In the genomic region with DNA sequence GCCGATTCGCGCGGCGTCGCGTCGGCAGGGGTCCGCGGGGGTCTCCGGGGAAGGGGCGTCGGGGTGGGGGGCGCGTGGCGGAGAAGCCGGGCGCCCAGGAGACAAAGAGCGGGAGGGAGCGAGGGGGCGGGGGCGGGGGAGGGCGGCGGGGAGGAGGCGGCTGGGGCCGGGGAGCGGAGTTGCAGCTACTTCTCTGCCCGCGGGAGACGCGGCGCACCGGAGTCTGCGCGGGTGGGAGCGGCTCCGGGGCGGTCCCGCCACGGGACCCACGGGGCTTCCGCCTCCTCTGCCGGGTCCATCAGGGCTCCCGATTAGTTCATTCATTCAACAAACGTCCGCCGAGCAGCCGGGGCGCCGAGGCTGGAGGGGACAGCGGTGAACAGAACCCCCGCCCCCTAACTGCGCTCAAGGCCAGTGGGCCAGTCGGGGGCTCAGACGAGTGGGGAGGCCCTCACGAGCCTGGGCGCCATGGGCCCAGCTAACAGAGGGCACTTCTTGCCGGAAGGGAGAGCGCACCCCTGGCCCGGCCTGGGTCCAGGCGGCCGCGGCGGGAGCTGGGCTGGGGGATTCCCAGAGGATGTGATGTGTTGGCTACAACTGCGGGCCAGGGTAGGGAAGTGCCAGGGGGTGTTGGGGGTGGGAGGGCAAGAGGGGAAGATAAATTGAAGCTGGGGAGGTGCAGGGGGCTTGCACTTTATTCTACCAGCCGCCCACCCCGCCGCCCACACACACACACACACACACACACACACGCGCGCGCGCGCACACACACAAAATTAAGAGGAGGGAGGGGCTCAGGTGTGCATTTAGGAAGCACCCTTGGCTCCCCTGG, we compare ENCODE assay signal across 8 cellular contexts. TPM values are rescaled to one million over a fixed set of nuclear protein-coding genes. Genes with fewer than 3 reads are reported as not detected.
DNase-seq lines count a peak whose midpoint lies in the region; ATAC-seq, FAIRE-seq and TF ChIP-seq lines count a peak whose summit lies in the region.

TSS of gene SAMD14 (minus strand) at position 215 of the 832 bp plus-strand sequence. CDS start 5,201 bp downstream, outside the sequence.

- H3K9me3 ChIP-seq in BE2C, result no peaks in the 10 kb centered on the region
- no peaks in the 10 kb centered on the region for H3K9me3 ChIP-seq in HEK293 (ENCODE audit: control insufficient read depth, insufficient read depth, low read depth, low read length)
- H3K9me3 ChIP-seq in pancreas, result no peaks in the 10 kb centered on the region

- no peaks in the 10 kb centered on the region for H3K9me3 Mint-ChIP-seq in activated T-cell treated with anti-CD3 and anti-CD28 coated beads, Interleukin-2, amount 50 U/mL, for 24 hours

- WGBS in pancreas, 2 donors, result 9 to 19% methylated on average over 24 to 73 of the region's 74 CpGs

- peak within 1 kb of the TSS; percentile 40 for H3K27ac Mint-ChIP-seq in activated T-cell treated with anti-CD3 and anti-CD28 coated beads, Interleukin-2, amount 50 U/mL, for 24 hours

- H3K36me3 ChIP-seq in BE2C, result peaks cover 8% of the 10 kb centered on the region
- peaks cover 0 to 20% of the 10 kb centered on the region in 2 experiments; a peak in 1 of 3 replicates for H3K36me3 ChIP-seq in HEK293 (ENCODE audit: control insufficient read depth in 2 of 2, insufficient read depth in 1 of 2, low read length in 2 of 2)
- peaks cover 0 to 3% (median under 1%) of the 10 kb centered on the region in 3 donors for H3K36me3 ChIP-seq in pancreas

- H3K4me3 Mint-ChIP-seq in activated T-cell treated with anti-CD3 and anti-CD28 coated beads, Interleukin-2, amount 50 U/mL, for 24 hours, result peak within 1 kb of the TSS; percentile 61

- CTCF ChIA-PET in HEK293 (lab: Yijun Ruan, JAX), result interaction anchor here (0.6 to 2.0 kb wide), 8 partner anchors 9 to 70 kb away, joined by 4 to 23 read pairs (median 4); no protein-coding TSS in a partner anchor

- H3K4me3 ChIP-seq in BE2C (ENCODE audit: low read depth, low read length) (peak within 1 kb of the TSS; percentile 50), HEK293 (ENCODE audit: low read depth, low read length) (peak within 1 kb of the TSS; percentile 35), pancreas (peak within 1 kb of the TSS in 2 of 4 donors; percentile 17 to 44)

- FAIRE-seq in frontal cortex (lab: Jason Lieb, UNC) (no peak), pancreas (lab: Jason Lieb, UNC) (no peak)

- H3K27ac ChIP-seq in HEK293 (ENCODE audit: extremely low read depth, low read depth, low read length) (no peak within 1 kb of the TSS), pancreas (no peak within 1 kb of the TSS)

- intact Hi-C loops in pancreas (cut with DNase I), result no loop called here

- ATAC-seq in pancreas (peak in 3 of 4 donors; percentile 36 to 55 (median 49)), GM21381 (IDR thresholded peaks at IDR 0.05; ENCODE audit: unreplicated experiment) (no peak)

- H3K36me3 Mint-ChIP-seq in activated T-cell treated with anti-CD3 and anti-CD28 coated beads, Interleukin-2, amount 50 U/mL, for 24 hours (ENCODE audit: low read depth), result peaks cover 26% of the 10 kb centered on the region

- POLR2A ChIA-PET in HEK293 (lab: Yijun Ruan, JAX), result interaction anchor here (0.5 to 1.7 kb wide), 6 partner anchors 9 to 70 kb away, joined by 3 to 7 read pairs (median 5); no protein-coding TSS in a partner anchor

- H3K27me3 ChIP-seq in BE2C (peaks cover 7% of the 10 kb centered on the region), pancreas (peaks cover 0 to 8% (median 0%) of the 10 kb centered on the region in 4 donors)

- TF ChIP-seq CTCF in BE2C (IDR thresholded peaks at IDR 0.05; ENCODE audit: low read depth, low read length) (no peak), HEK293 (tag by site-specific recombination; IDR thresholded peaks at IDR 0.05) (no peak), pancreas (IDR thresholded peaks at IDR 0.05) (no peak)

- peaks cover 22% of the 10 kb centered on the region for H3K4me1 ChIP-seq in BE2C
- H3K4me1 ChIP-seq in HEK293 (ENCODE audit: control insufficient read depth, insufficient read depth, low read length), result no peaks in the 10 kb centered on the region
- peaks cover 0 to 3% (median 2%) of the 10 kb centered on the region in 3 donors for H3K4me1 ChIP-seq in pancreas

- H3K4me1 Mint-ChIP-seq in activated T-cell treated with anti-CD3 and anti-CD28 coated beads, Interleukin-2, amount 50 U/mL, for 24 hours (ENCODE audit: low read depth), result peaks cover 22% of the 10 kb centered on the region

- peaks cover 26% of the 10 kb centered on the region for H3K27me3 Mint-ChIP-seq in activated T-cell treated with anti-CD3 and anti-CD28 coated beads, Interleukin-2, amount 50 U/mL, for 24 hours

- DNase-seq in BE2C, result no peak
- peak; percentile 56 for DNase-seq in activated T-cell treated with anti-CD3 and anti-CD28 coated beads, Interleukin-2, amount 50 U/mL, for 24 hours
- peak; percentile 73 to 83 for DNase-seq in frontal cortex (ENCODE audit: low spot score in 2 of 2)
- no peak for DNase-seq in pancreas
- no peak for DNase-seq in NCI-H226
- no peak for DNase-seq in NCI-H2107 (lab: John Stamatoyannopoulos, UW)

TF ChIP-seq in HEK293, 187 proteins besides CTCF, POLR2A, EP300 and RAD21 (continues in another document):
- TF ChIP-seq GLI2 (tag by site-specific recombination; IDR thresholded peaks at IDR 0.05; ENCODE audit: borderline replicate concordance, low read depth) (no peak), ZNF692 (tag by site-specific recombination; IDR thresholded peaks at IDR 0.05) (no peak), GLIS2 (tag by site-specific recombination; IDR thresholded peaks at IDR 0.05) (peak; percentile 10), ZXDB (tag by site-specific recombination; IDR thresholded peaks at IDR 0.05) (peak; percentile 15; the same call in 1 of the 2 replicates), ZNF521 (tag by site-specific recombination; IDR thresholded peaks at IDR 0.05) (no peak), ZNF146 (tag by site-specific recombination; IDR thresholded peaks at IDR 0.05) (no peak), ZSCAN4 (tag by site-specific recombination; IDR thresholded peaks at IDR 0.05) (peak; percentile 85), SETDB1 (IDR thresholded peaks at IDR 0.05; ENCODE audit: insufficient read length, low read length) (no peak), ZNF214 (tag by site-specific recombination; IDR thresholded peaks at IDR 0.05; ENCODE audit: borderline replicate concordance) (no peak), ZBTB1 (tag by site-specific recombination; IDR thresholded peaks at IDR 0.05) (no peak), ZNF335 (tag by site-specific recombination; conservative IDR thresholded peaks at IDR 0.05) (0 out of 2 replicates have a peak, but pooled peaks have one; percentile 4), OSR2 (tag by site-specific recombination; IDR thresholded peaks at IDR 0.05) (no peak), ZBTB10 (tag by site-specific recombination; IDR thresholded peaks at IDR 0.05) (no peak), ZNF174 (tag by site-specific recombination; IDR thresholded peaks at IDR 0.05) (no peak), ZNF423 (tag by site-specific recombination; IDR thresholded peaks at IDR 0.05) (no peak), EGR2 (tag by site-specific recombination; IDR thresholded peaks at IDR 0.05; ENCODE audit: low read depth) (peak; percentile 78), ZNF311 (tag by site-specific recombination; IDR thresholded peaks at IDR 0.05; ENCODE audit: borderline replicate concordance) (no peak), ZNF292 (tag by site-specific recombination; IDR thresholded peaks at IDR 0.05; ENCODE audit: borderline replicate concordance, low read depth) (no peak), ZNF157 (tag by site-specific recombination; IDR thresholded peaks at IDR 0.05) (no peak), ZNF544 (tag by site-specific recombination; IDR thresholded peaks at IDR 0.05) (no peak)

RNA-seq across cellular contexts. Expression of gene SAMD14, which starts in this region (rescaled TPM):
- 4.1 TPM for polyA plus RNA-seq in BE2C (2012; ENCODE audit: insufficient read depth, insufficient read length, low read depth)
- 21.2 TPM for total RNA-seq in frontal cortex
- total RNA-seq in pancreas, result under 1 TPM; 0.09 to 0.90 (median 0.33) TPM
- 1 to 10 TPM in 1 of 2 donors, under 1 TPM in 1; 0.80 to 1.3 TPM for polyA plus RNA-seq in pancreas

Comparison
In these comparisons a context has a peak if more than half of its experiments do, and no peak if none do; other contexts are left out.
1. RNA of gene SAMD14 (total RNA-seq): 21.2 TPM in frontal cortex (single experiment); 0.09 to 0.90 TPM in pancreas; every median in the first group is over 10 times any median in the second.
2. DNase-seq: peak in activated T-cell treated with anti-CD3 and anti-CD28 coated beads, Interleukin-2, amount 50 U/mL, for 24 hours (single experiment) and frontal cortex (2 of 2); none in BE2C (single experiment), pancreas (0 of 6), NCI-H226 (single experiment) and NCI-H2107 (single experiment).